In the genomic region with DNA sequence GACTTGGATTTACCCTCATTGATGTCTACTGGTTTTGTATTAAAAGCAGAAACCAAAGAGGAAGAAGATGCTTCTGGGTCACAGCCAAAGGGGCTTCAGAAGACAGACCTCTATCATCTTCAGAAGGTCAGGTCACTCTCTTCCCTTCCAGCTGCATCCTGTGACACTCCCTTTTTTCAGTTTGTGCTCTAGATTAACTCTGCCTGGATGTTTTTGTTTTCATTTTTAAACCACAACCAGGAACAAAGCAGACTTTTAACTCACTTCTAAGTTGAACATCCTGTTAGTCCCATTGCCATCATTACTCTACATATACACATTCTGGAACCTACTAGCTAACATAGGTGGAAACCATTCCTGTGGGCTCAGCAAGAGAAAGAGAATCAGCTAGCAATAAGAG, we compare ENCODE assay signal across 10 cellular contexts. TPM values are rescaled to one million over a fixed set of nuclear protein-coding genes. Genes with fewer than 3 reads are reported as not detected.
DNase-seq lines count a peak whose midpoint lies in the region; ATAC-seq, FAIRE-seq and TF ChIP-seq lines count a peak whose summit lies in the region.
"Had no signal": no experiment of that assay in that cellular context is flagged by ENCODE, and none has a peak within 500 bp of the region (broad histone marks: within the 10 kb centered on the region; RNA-seq: fewer than 3 reads in every experiment).

No MANE protein-coding gene starts in this region.

- no peaks in the 10 kb centered on the region for H3K27me3 ChIP-seq in GM12878 (replicated peaks in 1 of 2; ENCODE audit: control insufficient read depth in 2 of 2, insufficient read depth in 2 of 2, low read length in 1 of 2)
- H3K27me3 ChIP-seq: ovary had no signal

- H3K9ac ChIP-seq in GM12878 (ENCODE audit: control insufficient read depth, insufficient read depth, low read length), result no peak overlapping the region

- TF ChIP-seq POLR2A in GM18505 (IDR thresholded peaks at IDR 0.05; ENCODE audit: borderline replicate concordance, extremely low read depth, insufficient read depth, insufficient read length) (no peak), GM12878 (IDR thresholded peaks at IDR 0.05; ENCODE audit: low read depth, low read length) (no peak)

- SMC1A ChIA-PET in GM12878 (lab: Charles Lee; ENCODE audit: uncharacterized antibody, unreplicated experiment), result interaction anchor here (0.6 to 1.9 kb wide), 3 partner anchors 12 to 42 kb away, joined by 3 to 8 read pairs (median 6); no protein-coding TSS in a partner anchor

- CTCF ChIA-PET in GM12878 (lab: Yijun Ruan, JAX), result interaction anchor here (0.6 to 1.4 kb wide), 2 partner anchors 23 to 75 kb away, joined by 3 to 4 read pairs; no protein-coding TSS in a partner anchor

- no peak overlapping the region for H3K4me3 ChIP-seq in GM12878
- H3K4me3 ChIP-seq: ovary had no signal

- RAD21 ChIA-PET in GM12878 (lab: Charles Lee; ENCODE audit: unreplicated experiment), result interaction anchor here (0.8 to 1.3 kb wide), 2 partner anchors 10 to 12 kb away, joined by 3 to 5 read pairs; no protein-coding TSS in a partner anchor

- H2AFZ ChIP-seq in GM12878 (ENCODE audit: control insufficient read depth, low read depth, low read length), result no peak overlapping the region

- in situ Hi-C loops in GM12878 (cut with MboI), result no loop called here

- DNase-seq in GM12878 (ENCODE audit: low read depth, low spot score) (no peak), NCI-H2171 (lab: John Stamatoyannopoulos, UW) (no peak), NCI-H1105 treated with DMSO at 0.1 percent for 48 hours (lab: John Stamatoyannopoulos, UW) (no peak)
- no peak for DNase-seq in activated CD8-positive, alpha-beta memory T cell treated with anti-CD3 and anti-CD28 coated beads, Interleukin-2, amount 50 U/mL, for 48 hours
- DNase-seq: activated CD4-positive, alpha-beta T cell treated with anti-CD3 and anti-CD28 coated beads for 36 hours; ovary had no signal

- no peaks in the 10 kb centered on the region for H3K79me2 ChIP-seq in GM12878 (ENCODE audit: control insufficient read depth, insufficient read depth, low read length)

- H3K9me3 ChIP-seq in GM12878 (replicated peaks; ENCODE audit: control insufficient read depth, insufficient read depth, low read length), result no peaks in the 10 kb centered on the region
- H3K9me3 ChIP-seq: ovary had no signal

- peak; percentile 65 for ATAC-seq in GM18505 (IDR thresholded peaks at IDR 0.05; ENCODE audit: unreplicated experiment)
- peak; percentile 84 for ATAC-seq in GM21447 (IDR thresholded peaks at IDR 0.05; ENCODE audit: unreplicated experiment)
- peak; percentile 69 for ATAC-seq in HG03378 (IDR thresholded peaks at IDR 0.05; ENCODE audit: unreplicated experiment)
- peak; percentile 38 for ATAC-seq in GM12878
- no peak for ATAC-seq in GM18868 (IDR thresholded peaks at IDR 0.05; ENCODE audit: unreplicated experiment)
- ATAC-seq: activated CD4-positive, alpha-beta T cell treated with anti-CD3 and anti-CD28 coated beads for 36 hours had no signal

- BruUV-seq in GM12878 (replicated peaks; lab: Mats Ljungman, UMichigan), result no TSS peak

- no peak for TF ChIP-seq CTCF in GM12878 (IDR thresholded peaks at IDR 0.05 in 2 of 3, conservative IDR thresholded peaks at IDR 0.05 in 1 of 3; ENCODE audit: control insufficient read depth in 2 of 3, extremely low read depth in 1 of 3, insufficient read depth in 1 of 3, low read depth in 3 of 3, low read length in 3 of 3)

- peak; percentile 73 for FAIRE-seq in GM12878 (lab: Jason Lieb, UNC)

- intact Hi-C loops in GM12878 (cut with micrococcal nuclease; ENCODE audit: unreplicated experiment), result no loop called here

- H3K4me1 ChIP-seq in GM12878 (ENCODE audit: control insufficient read depth, insufficient read depth, low read length), result 0 out of 2 replicates have a peak, but pooled peaks cover 6% of the 10 kb centered on the region

- H3K27ac ChIP-seq in GM12878 (ENCODE audit: control insufficient read depth, insufficient read depth), result 0 out of 2 replicates have a peak overlapping the region, but pooled peaks have one; percentile 2
- H3K27ac ChIP-seq: ovary had no signal

- POLR2A ChIA-PET in GM12878 (lab: Charles Lee), result interaction anchor here (0.7 to 1.6 kb wide), 5 partner anchors 12 to 929 kb away, joined by 3 to 4 read pairs (median 4); no protein-coding TSS in a partner anchor

- no peak for TF ChIP-seq EP300 in GM12878 (IDR thresholded peaks at IDR 0.05; ENCODE audit: borderline replicate concordance in 1 of 2, control insufficient read depth in 1 of 2, low read depth in 2 of 2, low read length in 2 of 2)

- H4K20me1 ChIP-seq in GM12878 (ENCODE audit: control insufficient read depth, insufficient read depth), result no peaks in the 10 kb centered on the region

- no peak for TF ChIP-seq RAD21 in GM12878 (IDR thresholded peaks at IDR 0.05; ENCODE audit: insufficient read depth, low read depth, low read length)

- H3K36me3 ChIP-seq in GM12878 (ENCODE audit: control insufficient read depth in 2 of 2, insufficient read depth in 2 of 2, low read length in 1 of 2), result peaks cover 0 to 12% of the 10 kb centered on the region in 2 experiments; a peak in 2 of 4 replicates
- H3K36me3 ChIP-seq: ovary had no signal

- 0 out of 2 replicates have a peak overlapping the region, but pooled peaks have one; percentile 0 for H3K4me2 ChIP-seq in GM12878 (ENCODE audit: control insufficient read depth, insufficient read depth)

TF ChIP-seq in GM12878, 131 proteins besides CTCF, POLR2A, EP300 and RAD21:
- TF ChIP-seq RUNX3 (IDR thresholded peaks at IDR 0.05; ENCODE audit: low read length) (peak; percentile 51), TCF7 (IDR thresholded peaks at IDR 0.05; ENCODE audit: borderline replicate concordance) (no peak), YBX1 (IDR thresholded peaks at IDR 0.05) (no peak), ASH2L (IDR thresholded peaks at IDR 0.05; ENCODE audit: borderline replicate concordance, low read depth) (no peak)
- TF ChIP-seq, protein P1, sequence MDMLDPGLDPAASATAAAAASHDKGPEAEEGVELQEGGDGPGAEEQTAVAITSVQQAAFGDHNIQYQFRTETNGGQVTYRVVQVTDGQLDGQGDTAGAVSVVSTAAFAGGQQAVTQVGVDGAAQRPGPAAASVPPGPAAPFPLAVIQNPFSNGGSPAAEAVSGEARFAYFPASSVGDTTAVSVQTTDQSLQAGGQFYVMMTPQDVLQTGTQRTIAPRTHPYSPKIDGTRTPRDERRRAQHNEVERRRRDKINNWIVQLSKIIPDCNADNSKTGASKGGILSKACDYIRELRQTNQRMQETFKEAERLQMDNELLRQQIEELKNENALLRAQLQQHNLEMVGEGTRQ (IDR thresholded peaks at IDR 0.05; ENCODE audit: borderline replicate concordance, low read depth, low read length), result no peak

RNA-seq across cellular contexts. Expression of a gene that starts 45.2 kb away (rescaled TPM):
- 105 and 137 TPM in 2 replicates for total RNA-seq in GM12878 (2013; cell fraction: nucleolus; rRNA removed)
- total RNA-seq in GM12878 (2014; rRNA removed), result 28.4 and 32.9 TPM in 2 replicates
- 21.9 and 23.7 TPM in 2 replicates for total RNA-seq in GM12878 (2014; rRNA removed; fragmentation: Illumina TruSeq; extraction: Trizol)
- 71.6 and 74.4 TPM in 2 replicates for total RNA-seq in GM12878 (2021)
- polyA plus RNA-seq in GM12878 (2011; ENCODE audit: low read depth), result 30.6 TPM
- 40.1 and 62.9 TPM in 2 replicates for polyA plus RNA-seq in GM12878 (2011; rRNA removed)
- polyA plus RNA-seq in GM12878 (2011; cell fraction: cytosol; rRNA removed), result 20.0 and 28.1 TPM in 2 replicates
- polyA plus RNA-seq in GM12878 (2011; cell fraction: nucleus; rRNA removed), result 50.6 and 56.0 TPM in 2 replicates
- polyA plus RNA-seq in GM12878 (2012), result 64.1 and 73.9 TPM in 2 replicates
- 39.3 and 46.5 TPM in 2 replicates for polyA plus RNA-seq in GM12878 (2014; fragmentation: Illumina TruSeq; extraction: Trizol)
- 10 to 100 TPM; 12.7 to 16.8 TPM for polyA plus RNA-seq in GM12878 (2014; fragmentation: Nextera tagmentation; extraction: Ambion mirVana)
- 45.0 and 49.0 TPM in 2 replicates for polyA plus RNA-seq in GM12878 (2014; rRNA removed)
- 10 to 100 TPM; 79.2 to 82.2 TPM for polyA plus RNA-seq in GM12878 (2016; fragmentation: Nextera tagmentation; extraction: Ambion mirVana)
- polyA minus RNA-seq in GM12878 (2011; rRNA and poly(A)+ RNA removed), result 8.4 and 14.7 TPM in 2 replicates
- polyA minus RNA-seq in GM12878 (2011; cell fraction: cytosol; rRNA and poly(A)+ RNA removed), result 18.0 and 18.7 TPM in 2 replicates
- 43.9 and 77.4 TPM in 2 replicates for polyA minus RNA-seq in GM12878 (2011; cell fraction: nucleus; rRNA and poly(A)+ RNA removed)
